ENCODE assay signal across 16 cellular contexts in the genomic region with DNA sequence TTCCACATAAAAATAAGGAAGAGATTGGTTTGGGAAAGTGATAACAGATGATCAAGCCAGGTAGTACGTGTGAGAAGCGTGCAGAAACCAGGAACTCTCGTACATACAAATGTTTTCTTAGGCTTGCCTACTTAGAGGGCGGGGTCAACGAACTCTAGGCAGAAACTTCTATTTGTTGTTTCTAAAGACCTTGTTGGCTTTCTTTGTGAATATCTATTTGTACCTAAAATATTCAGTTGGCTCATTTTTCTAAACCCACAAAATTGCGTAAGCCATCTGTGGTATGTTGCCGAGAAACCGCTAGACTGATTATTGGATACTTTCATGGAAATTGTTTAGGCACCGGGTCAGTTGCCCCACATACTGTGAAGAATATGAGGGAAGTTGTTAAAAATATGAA.
DNase-seq lines count a peak whose midpoint lies in the region; ATAC-seq and TF ChIP-seq lines count a peak whose summit lies in the region.
"Had no signal": no experiment of that assay in that cellular context is flagged by ENCODE, and none has a peak within 500 bp of the region (broad histone marks: within the 10 kb centered on the region; RNA-seq: fewer than 3 reads in every experiment).

No MANE protein-coding gene starts in this region.

- H2AFZ ChIP-seq in trophoblast cell (ENCODE audit: insufficient read depth, low read length, poor library complexity): no peak overlapping the region

- no peak overlapping the region for H3K4me2 ChIP-seq in trophoblast cell (ENCODE audit: low read length)

- no peak overlapping the region for H4K12ac ChIP-seq in trophoblast cell (ENCODE audit: low read depth, low read length)

- H3K4me3 ChIP-seq in HL-60 (replicated peaks; ENCODE audit: insufficient read depth, low read length): no peak overlapping the region
- no peak overlapping the region for H3K4me3 ChIP-seq in choroid plexus epithelial cell (ENCODE audit: low read depth, low read length)
- no peak overlapping the region for H3K4me3 ChIP-seq in trophoblast cell (ENCODE audit: low read depth, low read length)

- no peak overlapping the region for H2BK12ac ChIP-seq in trophoblast cell (ENCODE audit: low read length)

- DNase-seq in HL-60 (ENCODE audit: low read depth in 1 of 2, low spot score in 1 of 2) (peak; percentile 76 to 89), NOMO-1 treated with DMSO at 0.1 percent for 48 hours (lab: John Stamatoyannopoulos, UW; ENCODE audit: unreplicated experiment) (peak; percentile 97), choroid plexus epithelial cell (ENCODE audit: low read depth) (peak; percentile 79), trophoblast cell (peak; percentile 32 to 69), erythroblast (lab: John Stamatoyannopoulos, UW) (no peak), T-cell (no peak)
- DNase-seq in activated CD4-positive, alpha-beta T cell treated with anti-CD3 and anti-CD28 coated beads, Interleukin-2, amount 10 ng/mL, durations not matched to agents 7 days and 5 days: no peak
- DNase-seq: GDM1; NCI-H1105; NCI-H774; RPMI8226; stimulated activated CD4-positive, alpha-beta T cell treated with anti-CD3 and anti-CD28 coated beads, Interleukin-1b, Interleukin-23, amount 100 ng/mL, for 48 hours; T-helper 1 cell; WERI-Rb-1 had no signal

- no peaks in the 10 kb centered on the region for H3K9me3 Mint-ChIP-seq in activated CD4-positive, alpha-beta T cell treated with anti-CD3 and anti-CD28 coated beads, Interleukin-2, amount 10 ng/mL, durations not matched to agents 7 days and 5 days
- peaks cover 4 to 7% (median 5%) of the 10 kb centered on the region in 3 donors for H3K9me3 Mint-ChIP-seq in T-cell

- no peaks in the 10 kb centered on the region for H3K79me1 ChIP-seq in trophoblast cell (ENCODE audit: low read length)

- H3K27ac ChIP-seq in HL-60 (replicated peaks) (peak overlapping the region; percentile 64), trophoblast cell (ENCODE audit: low read depth, low read length) (no peak overlapping the region)
- H3K27ac ChIP-seq: WERI-Rb-1 had no signal

- no peak overlapping the region for H2BK120ac ChIP-seq in trophoblast cell (ENCODE audit: insufficient read depth, low read length, poor library complexity)

- H3K4me3 Mint-ChIP-seq in activated CD4-positive, alpha-beta T cell treated with anti-CD3 and anti-CD28 coated beads, Interleukin-2, amount 10 ng/mL, durations not matched to agents 7 days and 5 days: no peak overlapping the region
- H3K4me3 Mint-ChIP-seq in T-cell: no peak overlapping the region
- H3K4me3 Mint-ChIP-seq: B cell had no signal

- CTCF ChIA-PET in activated CD4-positive, alpha-beta T cell treated with anti-CD3 and anti-CD28 coated beads, Interleukin-2, amount 10 ng/mL, durations not matched to agents 7 days and 5 days (lab: Charles Lee): no interaction called here
- CTCF ChIA-PET in T-cell (lab: Charles Lee): no interaction called here

- H3K9ac ChIP-seq in trophoblast cell (ENCODE audit: low read length): no peak overlapping the region

- H3K27me3 ChIP-seq in HL-60 (ENCODE audit: insufficient read depth, poor library complexity, severe bottlenecking): no peaks in the 10 kb centered on the region
- no peaks in the 10 kb centered on the region for H3K27me3 ChIP-seq in trophoblast cell (ENCODE audit: insufficient read depth, low read length)

- no peaks in the 10 kb centered on the region for H3K36me3 ChIP-seq in trophoblast cell (ENCODE audit: control insufficient read depth in 1 of 2, insufficient read depth in 2 of 2, low read length in 2 of 2)
- H3K36me3 ChIP-seq: WERI-Rb-1 had no signal

- TF ChIP-seq CTCF in HL-60 (IDR thresholded peaks at IDR 0.05; ENCODE audit: insufficient read depth, low read length) (no peak), choroid plexus epithelial cell (conservative IDR thresholded peaks at IDR 0.05; ENCODE audit: low read depth, low read length) (no peak)

- H3K9me3 ChIP-seq in trophoblast cell (ENCODE audit: insufficient read depth, low read depth, low read length): no peaks in the 10 kb centered on the region

- H3K27ac Mint-ChIP-seq in activated CD4-positive, alpha-beta T cell treated with anti-CD3 and anti-CD28 coated beads, Interleukin-2, amount 10 ng/mL, durations not matched to agents 7 days and 5 days: no peak overlapping the region
- no peak overlapping the region for H3K27ac Mint-ChIP-seq in T-cell
- H3K27ac Mint-ChIP-seq: B cell had no signal

- no peak overlapping the region for H3K23ac ChIP-seq in trophoblast cell (ENCODE audit: low read length)

- H3K14ac ChIP-seq in trophoblast cell (ENCODE audit: low read length): no peak overlapping the region

- no peak overlapping the region for H3K18ac ChIP-seq in trophoblast cell (ENCODE audit: low read length)

- H3K4me1 Mint-ChIP-seq in activated CD4-positive, alpha-beta T cell treated with anti-CD3 and anti-CD28 coated beads, Interleukin-2, amount 10 ng/mL, durations not matched to agents 7 days and 5 days: no peaks in the 10 kb centered on the region
- H3K4me1 Mint-ChIP-seq in T-cell: no peaks in the 10 kb centered on the region
- H3K4me1 Mint-ChIP-seq: B cell had no signal

- no peak for ATAC-seq in T-cell (replicated peaks in 1 of 4)
- ATAC-seq: sciatic nerve had no signal

- no peak overlapping the region for H2AK5ac ChIP-seq in trophoblast cell (ENCODE audit: low read length)

- no peaks in the 10 kb centered on the region for H3K36me3 Mint-ChIP-seq in activated CD4-positive, alpha-beta T cell treated with anti-CD3 and anti-CD28 coated beads, Interleukin-2, amount 10 ng/mL, durations not matched to agents 7 days and 5 days (ENCODE audit: low read depth)
- no peaks in the 10 kb centered on the region for H3K36me3 Mint-ChIP-seq in T-cell

- H3K4me1 ChIP-seq in trophoblast cell (ENCODE audit: control insufficient read depth in 1 of 2, insufficient read depth in 2 of 2, low read length in 2 of 2): no peaks in the 10 kb centered on the region

- POLR2A ChIA-PET in activated CD4-positive, alpha-beta T cell treated with anti-CD3 and anti-CD28 coated beads, Interleukin-2, amount 10 ng/mL, durations not matched to agents 7 days and 5 days (lab: Charles Lee): no interaction called here
- POLR2A ChIA-PET in T-cell (lab: Charles Lee): no interaction called here

- H3K79me2 ChIP-seq in trophoblast cell (ENCODE audit: control insufficient read depth, insufficient read depth, low read length, poor library complexity): no peaks in the 10 kb centered on the region

- H4K91ac ChIP-seq in trophoblast cell (ENCODE audit: low read depth, low read length): no peak overlapping the region

- H3K4ac ChIP-seq in trophoblast cell (ENCODE audit: low read depth, low read length): no peak overlapping the region

- H4K8ac ChIP-seq in trophoblast cell (ENCODE audit: low read depth, low read length): no peak overlapping the region

- no peak for TF ChIP-seq POLR2A in erythroblast (IDR thresholded peaks at IDR 0.05; ENCODE audit: low read length)

- no peaks in the 10 kb centered on the region for H3K27me3 Mint-ChIP-seq in activated CD4-positive, alpha-beta T cell treated with anti-CD3 and anti-CD28 coated beads, Interleukin-2, amount 10 ng/mL, durations not matched to agents 7 days and 5 days
- H3K27me3 Mint-ChIP-seq in T-cell: no peaks in the 10 kb centered on the region
- H3K27me3 Mint-ChIP-seq: B cell had no signal

- WGBS in trophoblast cell (ENCODE audit: extremely low coverage, insufficient coverage, insufficient read length): no CpG with 5 or more reads among the region's 9 CpGs

- H2BK5ac ChIP-seq in trophoblast cell (ENCODE audit: low read depth, low read length, poor library complexity): no peak overlapping the region

Comparison
In these comparisons a context has a peak if more than half of its experiments do, and no peak if none do; other contexts are left out.
1. DNase-seq: peak in HL-60 (2 of 2), NOMO-1 treated with DMSO at 0.1 percent for 48 hours (single experiment), choroid plexus epithelial cell (single experiment) and trophoblast cell (2 of 2); none in erythroblast (0 of 2), activated CD4-positive, alpha-beta T cell treated with anti-CD3 and anti-CD28 coated beads, Interleukin-2, amount 10 ng/mL, durations not matched to agents 7 days and 5 days (single experiment) and T-cell (0 of 34).